17 cellular contexts compared by ENCODE assay signal in genomic region chr21:45299864-45300785, GRCh38. TPM values are rescaled to one million over a fixed set of nuclear protein-coding genes. Genes with fewer than 3 reads are reported as not detected.
DNase-seq lines count a peak whose midpoint lies in the region; ATAC-seq and TF ChIP-seq lines count a peak whose summit lies in the region.
"Had no signal": no experiment of that assay in that cellular context is flagged by ENCODE, and none has a peak within 500 bp of the region (broad histone marks: within the 10 kb centered on the region; RNA-seq: fewer than 3 reads in every experiment).

No MANE protein-coding gene starts in this region.

- TF ChIP-seq CTCF in heart right ventricle (IDR thresholded peaks at IDR 0.05) (no peak), esophagus muscularis mucosa (IDR thresholded peaks at IDR 0.05) (no peak), uterus (IDR thresholded peaks at IDR 0.05) (no peak), GM10266 (IDR thresholded peaks at IDR 0.05; ENCODE audit: control insufficient read depth, insufficient read depth, low read depth, missing control alignments) (no peak)

- H3K9me3 ChIP-seq in heart right ventricle: peaks cover 0 to 6% (median 0%) of the 10 kb centered on the region in 11 donors
- no peaks in the 10 kb centered on the region for H3K9me3 ChIP-seq in esophagus muscularis mucosa
- no peaks in the 10 kb centered on the region for H3K9me3 ChIP-seq in uterus

- peaks cover 5 to 20% (median 18%) of the 10 kb centered on the region in 4 donors for H3K4me1 Mint-ChIP-seq in naive thymus-derived CD8-positive, alpha-beta T cell
- H3K4me1 Mint-ChIP-seq in stimulated activated memory B cell treated with anti-CD40 and anti-IgM and Interleukin-4, amounts not matched to agents 10 μg/mL and 1 μg/mL and 100 μg/mL, for 72 hours: no peaks in the 10 kb centered on the region

- peak overlapping the region; percentile 35 to 97 (median 90) for H3K27ac ChIP-seq in heart right ventricle
- peak overlapping the region; percentile 72 to 84 (median 80) for H3K27ac ChIP-seq in esophagus muscularis mucosa (replicated peaks in 1 of 4)
- H3K27ac ChIP-seq in uterus: no peak overlapping the region

- WGBS in heart right ventricle, 2 donors: 71 to 73% methylated on average over 34 of the region's 34 CpGs
- 78% methylated on average over 31 of the region's 34 CpGs for WGBS in esophagus muscularis mucosa

- H3K36me3 ChIP-seq in heart right ventricle (no peaks in the 10 kb centered on the region), esophagus muscularis mucosa (no peaks in the 10 kb centered on the region), uterus (no peaks in the 10 kb centered on the region)

- H3K4me1 ChIP-seq in heart right ventricle (peaks cover 25 to 68% (median 52%) of the 10 kb centered on the region in 9 donors), esophagus muscularis mucosa (peaks cover 33 to 54% (median 49%) of the 10 kb centered on the region in 4 donors), uterus (peaks cover 0 to 12% of the 10 kb centered on the region in 2 donors)

- H3K27ac Mint-ChIP-seq in naive thymus-derived CD8-positive, alpha-beta T cell: peak overlapping the region in 6 of 10 donors; percentile 21 to 83 (median 43)
- H3K27ac Mint-ChIP-seq in stimulated activated memory B cell treated with anti-CD40 and anti-IgM and Interleukin-4, amounts not matched to agents 10 μg/mL and 1 μg/mL and 100 μg/mL, for 72 hours: no peak overlapping the region
- H3K27ac Mint-ChIP-seq: activated naive CD4-positive, alpha-beta T cell treated with anti-CD3 and anti-CD28 coated beads, Interleukin-2, amount 50 U/mL, for 24 hours; nephron progenitor cell had no signal

- no peak for TF ChIP-seq EP300 in esophagus muscularis mucosa (IDR thresholded peaks at IDR 0.05)

- peaks cover 0 to 11% (median 0%) of the 10 kb centered on the region in 3 donors for H3K36me3 Mint-ChIP-seq in naive thymus-derived CD8-positive, alpha-beta T cell
- H3K36me3 Mint-ChIP-seq in stimulated activated memory B cell treated with anti-CD40 and anti-IgM and Interleukin-4, amounts not matched to agents 10 μg/mL and 1 μg/mL and 100 μg/mL, for 72 hours: no peaks in the 10 kb centered on the region

- POLR2A ChIA-PET in naive thymus-derived CD8-positive, alpha-beta T cell (lab: Charles Lee): interaction anchor here (1.1 kb wide), 1 partner anchor 23 kb away, joined by 3 read pairs; no protein-coding TSS in a partner anchor

- peaks cover 0 to 5% (median 0%) of the 10 kb centered on the region in 5 donors for H3K27me3 Mint-ChIP-seq in naive thymus-derived CD8-positive, alpha-beta T cell
- peaks cover 32% of the 10 kb centered on the region for H3K27me3 Mint-ChIP-seq in stimulated activated memory B cell treated with anti-CD40 and anti-IgM and Interleukin-4, amounts not matched to agents 10 μg/mL and 1 μg/mL and 100 μg/mL, for 72 hours
- H3K27me3 Mint-ChIP-seq: activated naive CD4-positive, alpha-beta T cell treated with anti-CD3 and anti-CD28 coated beads, Interleukin-2, amount 50 U/mL, for 24 hours had no signal

- H3K9me3 Mint-ChIP-seq in naive thymus-derived CD8-positive, alpha-beta T cell: no peaks in the 10 kb centered on the region
- no peaks in the 10 kb centered on the region for H3K9me3 Mint-ChIP-seq in stimulated activated memory B cell treated with anti-CD40 and anti-IgM and Interleukin-4, amounts not matched to agents 10 μg/mL and 1 μg/mL and 100 μg/mL, for 72 hours
- H3K9me3 Mint-ChIP-seq: activated naive CD4-positive, alpha-beta T cell treated with anti-CD3 and anti-CD28 coated beads, Interleukin-2, amount 50 U/mL, for 24 hours had no signal

- peak in 1 of 2 donors; percentile 26 for DNase-seq in heart right ventricle
- no peak for DNase-seq in left ventricle myocardium superior
- DNase-seq in esophagus muscularis mucosa (ENCODE audit: extremely low spot score): no peak
- peak in 1 of 10 donors; percentile 45 for DNase-seq in naive thymus-derived CD8-positive, alpha-beta T cell
- peak; percentile 16 to 19 for DNase-seq in uterus
- DNase-seq in GM10266 (ENCODE audit: extremely low spot score): no peak
- DNase-seq: activated CD4-positive, alpha-beta T cell treated with anti-CD3 and anti-CD28 coated beads, Interleukin-2, amount 50 U/mL, for 4 hours; effector CD4-positive, alpha-beta T cell; GF-D8; NCI-H1105; NCI-H774; nephron progenitor cell; stimulated activated CD4-positive, alpha-beta T cell treated with anti-CD3 and anti-CD28 coated beads, Interleukin-1b, Interleukin-23, amount 100 ng/mL, for 48 hours; stimulated activated naive CD8-positive, alpha-beta T cell treated with anti-CD3 and anti-CD28 coated beads, Interleukin-15, Interleukin-2, amounts not matched to agents 100 U/mL and 50 U/mL, for 24 hours had no signal

- TF ChIP-seq POLR2A in esophagus muscularis mucosa (IDR thresholded peaks at IDR 0.05; ENCODE audit: low read depth) (no peak), uterus (IDR thresholded peaks at IDR 0.05) (no peak)

- H3K27me3 ChIP-seq in heart right ventricle: no peaks in the 10 kb centered on the region
- H3K27me3 ChIP-seq in esophagus muscularis mucosa: no peaks in the 10 kb centered on the region
- no peaks in the 10 kb centered on the region for H3K27me3 ChIP-seq in uterus

- ATAC-seq in heart right ventricle (peak in 2 of 8 donors; percentile 7 to 8), left ventricle myocardium superior (no peak), GM19397 (IDR thresholded peaks at IDR 0.05; ENCODE audit: unreplicated experiment) (no peak)
- no peak for ATAC-seq in naive thymus-derived CD8-positive, alpha-beta T cell
- no peak for ATAC-seq in stimulated activated memory B cell treated with anti-CD40 and anti-IgM and Interleukin-4, amounts not matched to agents 10 μg/mL and 1 μg/mL and 100 μg/mL, for 72 hours
- ATAC-seq: stimulated activated naive CD8-positive, alpha-beta T cell treated with anti-CD3 and anti-CD28 coated beads, Interleukin-15, Interleukin-2, amounts not matched to agents 100 U/mL and 50 U/mL, for 24 hours had no signal

- intact Hi-C loops in heart right ventricle (cut with DNase I): loop anchor here in 4 of 10 donors (5.0 to 10.0 kb wide), 4 partner anchors 55 to 295 kb away; no protein-coding TSS in a partner anchor
- intact Hi-C loops in left ventricle myocardium superior (cut with micrococcal nuclease): no loop called here
- intact Hi-C loops in esophagus muscularis mucosa (cut with DNase I): no loop called here
- intact Hi-C loops in uterus (cut with DNase I; ENCODE audit: low total_unique reads): no loop called here

- H3K4me3 Mint-ChIP-seq in naive thymus-derived CD8-positive, alpha-beta T cell: no peak overlapping the region
- H3K4me3 Mint-ChIP-seq in stimulated activated memory B cell treated with anti-CD40 and anti-IgM and Interleukin-4, amounts not matched to agents 10 μg/mL and 1 μg/mL and 100 μg/mL, for 72 hours: no peak overlapping the region
- H3K4me3 Mint-ChIP-seq: activated naive CD4-positive, alpha-beta T cell treated with anti-CD3 and anti-CD28 coated beads, Interleukin-2, amount 50 U/mL, for 24 hours; nephron progenitor cell had no signal

- peak overlapping the region in 3 of 10 donors; percentile 3 to 9 (median 8) for H3K4me3 ChIP-seq in heart right ventricle
- no peak overlapping the region for H3K4me3 ChIP-seq in esophagus muscularis mucosa
- no peak overlapping the region for H3K4me3 ChIP-seq in uterus

RNA-seq across cellular contexts. Expression of gene POFUT2, which starts 12.4 kb away (rescaled TPM):
- total RNA-seq in heart right ventricle (10 to 100 TPM; 12.7 to 20.4 (median 16.3) TPM), left ventricle myocardium superior (15.7 TPM), esophagus muscularis mucosa (10 to 100 TPM; 15.8 to 21.6 (median 18.7) TPM), uterus (10 to 100 TPM in 3 of 4 donors, 1 to 10 TPM in 1; 6.2 to 49.7 (median 24.6) TPM)
- polyA plus RNA-seq in heart right ventricle: 10 to 100 TPM; 18.9 to 20.6 TPM
- 10 to 100 TPM; 37.4 to 44.7 TPM for total RNA-seq in naive thymus-derived CD8-positive, alpha-beta T cell
- polyA plus RNA-seq in naive thymus-derived CD8-positive, alpha-beta T cell: 1 to 10 TPM; 2.7 to 5.5 (median 3.5) TPM

Comparison
In these comparisons a context has a peak if more than half of its experiments do, and no peak if none do; other contexts are left out.
1. DNase-seq: peak in uterus (2 of 2); none in left ventricle myocardium superior (single experiment), esophagus muscularis mucosa (single experiment) and GM10266 (single experiment).
2. H3K27ac ChIP-seq: peak in heart right ventricle (10 of 10) and esophagus muscularis mucosa (4 of 4); none in uterus (0 of 2).